17 cellular contexts compared by ENCODE assay signal in the genomic region with DNA sequence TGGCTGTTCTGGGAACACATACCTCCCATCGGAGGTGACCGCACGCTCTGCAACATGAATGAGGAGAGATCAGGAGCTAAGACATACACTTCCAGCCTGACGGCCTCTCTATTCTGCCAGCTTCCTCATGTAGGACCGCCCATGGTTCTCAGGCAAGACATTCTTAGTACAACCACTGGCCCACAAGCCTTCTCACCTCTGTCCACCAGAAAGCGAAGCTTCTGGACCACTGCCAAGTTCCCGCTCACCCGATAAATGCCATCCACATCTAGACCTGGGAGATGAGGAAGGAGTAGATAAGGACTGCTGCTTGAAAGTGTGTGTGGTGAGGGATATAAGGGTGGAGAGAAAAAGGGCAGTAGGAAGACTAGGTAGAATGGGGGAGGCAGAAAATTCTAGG. TPM values are rescaled to one million over a fixed set of nuclear protein-coding genes. Genes with fewer than 3 reads are reported as not detected.
A peak's percentile ranks its signal among the peaks of the same experiment; 100 is the strongest.
DNase-seq lines count a peak whose midpoint lies in the region; ATAC-seq and TF ChIP-seq lines count a peak whose summit lies in the region.
"Had no signal": no experiment of that assay in that cellular context is flagged by ENCODE, and none has a peak within 500 bp of the region (broad histone marks: within the 10 kb centered on the region; RNA-seq: fewer than 3 reads in every experiment).

No MANE protein-coding gene starts in this region.

- no peak for ATAC-seq in activated T-cell treated with anti-CD3 and anti-CD28 coated beads, Interleukin-2, amount 50 U/mL, for 4 hours
- ATAC-seq in T-helper 17 cell, result no peak
- ATAC-seq in stimulated activated effector memory CD8-positive, alpha-beta T cell treated with anti-CD3 and anti-CD28 coated beads, Interleukin-12 subunit alpha, Interleukin-12 subunit beta, amount 100 ng/mL, for 72 hours, result no peak
- ATAC-seq: sciatic nerve had no signal

- H3K4me1 Mint-ChIP-seq in activated T-cell treated with anti-CD3 and anti-CD28 coated beads, Interleukin-2, amount 50 U/mL, for 4 hours (ENCODE audit: low read depth), result peaks cover 65% of the 10 kb centered on the region
- peaks cover 60% of the 10 kb centered on the region for H3K4me1 Mint-ChIP-seq in T-helper 17 cell
- peaks cover 19% of the 10 kb centered on the region for H3K4me1 Mint-ChIP-seq in chondrocyte (ENCODE audit: low read depth)
- peaks cover 73% of the 10 kb centered on the region for H3K4me1 Mint-ChIP-seq in stimulated activated effector memory CD8-positive, alpha-beta T cell treated with anti-CD3 and anti-CD28 coated beads, Interleukin-12 subunit alpha, Interleukin-12 subunit beta, amount 100 ng/mL, for 72 hours

- no peaks in the 10 kb centered on the region for H3K36me3 ChIP-seq in tibial artery

- H3K4me3 ChIP-seq in tibial artery, result no peak overlapping the region
- H3K4me3 ChIP-seq: lung had no signal

- peak overlapping the region; percentile 59 for H3K4me3 Mint-ChIP-seq in activated T-cell treated with anti-CD3 and anti-CD28 coated beads, Interleukin-2, amount 50 U/mL, for 4 hours
- peak overlapping the region; percentile 75 for H3K4me3 Mint-ChIP-seq in T-helper 17 cell
- no peak overlapping the region for H3K4me3 Mint-ChIP-seq in chondrocyte (ENCODE audit: unreplicated experiment)
- H3K4me3 Mint-ChIP-seq in stimulated activated effector memory CD8-positive, alpha-beta T cell treated with anti-CD3 and anti-CD28 coated beads, Interleukin-12 subunit alpha, Interleukin-12 subunit beta, amount 100 ng/mL, for 72 hours, result peak overlapping the region; percentile 86

- H3K27me3 Mint-ChIP-seq in activated T-cell treated with anti-CD3 and anti-CD28 coated beads, Interleukin-2, amount 50 U/mL, for 4 hours (ENCODE audit: low read depth), result no peaks in the 10 kb centered on the region
- H3K27me3 Mint-ChIP-seq in T-helper 17 cell, result no peaks in the 10 kb centered on the region
- H3K27me3 Mint-ChIP-seq in chondrocyte (ENCODE audit: low read depth), result peaks cover 30% of the 10 kb centered on the region

- no peak for TF ChIP-seq CTCF in chondrocyte (IDR thresholded peaks at IDR 0.05)
- TF ChIP-seq CTCF in tibial artery (IDR thresholded peaks at IDR 0.05), result no peak

- peaks cover 0 to 19% (median 14%) of the 10 kb centered on the region in 4 donors for H3K4me1 ChIP-seq in tibial artery

- H3K27ac ChIP-seq in tibial artery, result no peak overlapping the region

- H3K27ac Mint-ChIP-seq in T-helper 17 cell, result peak overlapping the region; percentile 88
- no peak overlapping the region for H3K27ac Mint-ChIP-seq in chondrocyte (ENCODE audit: unreplicated experiment)
- peak overlapping the region; percentile 13 for H3K27ac Mint-ChIP-seq in stimulated activated effector memory CD8-positive, alpha-beta T cell treated with anti-CD3 and anti-CD28 coated beads, Interleukin-12 subunit alpha, Interleukin-12 subunit beta, amount 100 ng/mL, for 72 hours

- H3K9me3 ChIP-seq in T-helper 17 cell (ENCODE audit: control insufficient read depth, low read length, poor library complexity, severe bottlenecking) (no peaks in the 10 kb centered on the region), tibial artery (no peaks in the 10 kb centered on the region)

- intact Hi-C loops in tibial artery (cut with DNase I; ENCODE audit: low total_unique reads), result no loop called here

- H3K9me3 Mint-ChIP-seq in activated T-cell treated with anti-CD3 and anti-CD28 coated beads, Interleukin-2, amount 50 U/mL, for 4 hours, result no peaks in the 10 kb centered on the region
- no peaks in the 10 kb centered on the region for H3K9me3 Mint-ChIP-seq in chondrocyte (ENCODE audit: low read depth)
- H3K9me3 Mint-ChIP-seq in stimulated activated effector memory CD8-positive, alpha-beta T cell treated with anti-CD3 and anti-CD28 coated beads, Interleukin-12 subunit alpha, Interleukin-12 subunit beta, amount 100 ng/mL, for 72 hours, result no peaks in the 10 kb centered on the region

- no peak for DNase-seq in activated T-cell treated with anti-CD3 and anti-CD28 coated beads, Interleukin-2, amount 50 U/mL, for 4 hours
- DNase-seq in activated T-cell treated with anti-CD3 and anti-CD28 coated beads, Interleukin-2, amount 50 U/mL, for 48 hours, result no peak
- DNase-seq in T-helper 17 cell (no peak), chondrocyte (ENCODE audit: low spot score) (peak; percentile 39), H4 (ENCODE audit: low spot score) (no peak), tibial artery (no peak)
- DNase-seq in stimulated activated effector memory CD8-positive, alpha-beta T cell treated with anti-CD3 and anti-CD28 coated beads, Interleukin-12 subunit alpha, Interleukin-12 subunit beta, amount 100 ng/mL, for 72 hours (ENCODE audit: low spot score in 2 of 2), result no peak
- no peak for DNase-seq in stimulated activated CD4-positive, alpha-beta T cell treated with anti-CD3 and anti-CD28 coated beads, Interleukin-15, amount 100 ng/mL, for 24 hours
- DNase-seq: activated CD4-positive, alpha-beta T cell treated with anti-CD3 and anti-CD28 coated beads, Interleukin-2, amount 50 U/mL, for 48 hours; nucleus accumbens; stimulated activated CD4-positive, alpha-beta T cell treated with anti-CD3 and anti-CD28 coated beads, Interleukin-2, amount 100 ng/mL, for 48 hours had no signal

- peaks cover 17% of the 10 kb centered on the region for H3K36me3 Mint-ChIP-seq in activated T-cell treated with anti-CD3 and anti-CD28 coated beads, Interleukin-2, amount 50 U/mL, for 4 hours (ENCODE audit: insufficient read depth)
- peaks cover 16% of the 10 kb centered on the region for H3K36me3 Mint-ChIP-seq in T-helper 17 cell (ENCODE audit: low read depth)
- no peaks in the 10 kb centered on the region for H3K36me3 Mint-ChIP-seq in chondrocyte (ENCODE audit: low read depth)
- peaks cover 91% of the 10 kb centered on the region for H3K36me3 Mint-ChIP-seq in stimulated activated effector memory CD8-positive, alpha-beta T cell treated with anti-CD3 and anti-CD28 coated beads, Interleukin-12 subunit alpha, Interleukin-12 subunit beta, amount 100 ng/mL, for 72 hours

- H3K27me3 ChIP-seq in tibial artery, result peaks cover 0 to 81% of the 10 kb centered on the region in 2 donors

RNA-seq across cellular contexts. Expression of gene ARHGAP9, which starts 5.2 kb away (rescaled TPM):
- 10 to 100 TPM; 54.5 to 64.6 (median 57.7) TPM for total RNA-seq in activated T-cell treated with anti-CD3 and anti-CD28 coated beads, Interleukin-2, amount 50 U/mL, for 4 hours
- 100 to 1,000 TPM; 225 to 295 TPM for total RNA-seq in T-helper 17 cell
- 2.9 to 3.1 TPM in 2 of 3 replicates, not detected in the other for total RNA-seq in chondrocyte
- total RNA-seq in H4 (2014; rRNA removed; shearing (Covaris generic)), result not detected in 2 replicates
- total RNA-seq: RPMI7951 had no signal

RNA-seq across cellular contexts. Expression of gene MARS1, which starts 13.4 kb away (rescaled TPM):
- 100 to 1,000 TPM; 505 to 565 (median 534) TPM for total RNA-seq in activated T-cell treated with anti-CD3 and anti-CD28 coated beads, Interleukin-2, amount 50 U/mL, for 4 hours
- total RNA-seq in T-helper 17 cell (100 to 1,000 TPM; 175 to 180 TPM), chondrocyte (176 to 350 TPM (median 331 TPM) in 3 replicates)
- 118 and 121 TPM in 2 replicates for total RNA-seq in H4 (2014; rRNA removed; shearing (Covaris generic))

RNA-seq across cellular contexts. Expression of gene GLI1, which starts 14.8 kb away (rescaled TPM):
- 1 to 10 TPM in 1 of 3 donors, under 1 TPM in 2; 0.46 to 1.7 (median 0.65) TPM for total RNA-seq in activated T-cell treated with anti-CD3 and anti-CD28 coated beads, Interleukin-2, amount 50 U/mL, for 4 hours
- under 1 TPM; 0.10 to 0.22 TPM for total RNA-seq in T-helper 17 cell
- 6.2 to 8.3 TPM (median 6.8 TPM) in 3 replicates for total RNA-seq in chondrocyte
- total RNA-seq in H4 (2014; rRNA removed; shearing (Covaris generic)), result 5.7 and 6.3 TPM in 2 replicates

RNA-seq across cellular contexts. Expression of gene INHBE, which starts 19.3 kb away (rescaled TPM):
- under 1 TPM in 2 of 3 donors, not detected in 1; 0.24 to 0.27 TPM for total RNA-seq in activated T-cell treated with anti-CD3 and anti-CD28 coated beads, Interleukin-2, amount 50 U/mL, for 4 hours
- total RNA-seq in T-helper 17 cell (not detected), chondrocyte (0.77 to 8.5 TPM (median 8.4 TPM) in 3 replicates)
- total RNA-seq in H4 (2014; rRNA removed; shearing (Covaris generic)), result 16.1 and 24.8 TPM in 2 replicates
- total RNA-seq: endothelial cell of umbilical vein; sciatic nerve; T-helper 1 cell treated with Interleukin-12 subunit alpha and Interleukin-12 subunit beta and Interleukin-4 antibody, amounts not matched to agents 30 ng/mL and 1 ng/mL, for 36 hours; urinary bladder had no signal

RNA-seq across cellular contexts. Expression of gene INHBC, which starts 39.8 kb away (rescaled TPM):
- total RNA-seq in activated T-cell treated with anti-CD3 and anti-CD28 coated beads, Interleukin-2, amount 50 U/mL, for 4 hours, result under 1 TPM in 2 of 3 donors, not detected in 1; 0.14 to 0.15 TPM
- total RNA-seq in T-helper 17 cell (not detected), chondrocyte (not detected in 3 replicates)
- total RNA-seq in H4 (2014; rRNA removed; shearing (Covaris generic)), result not detected in 2 replicates
- total RNA-seq: endothelial cell of umbilical vein; lung; RPMI7951; sciatic nerve; T-helper 1 cell treated with Interleukin-12 subunit alpha and Interleukin-12 subunit beta and Interleukin-4 antibody, amounts not matched to agents 30 ng/mL and 1 ng/mL, for 36 hours; urinary bladder had no signal

Comparison
In these comparisons a context has a peak if more than half of its experiments do, and no peak if none do; other contexts are left out.
1. RNA of gene ARHGAP9, which starts 5.2 kb away (total RNA-seq): 225 to 295 TPM in T-helper 17 cell and 54.5 to 64.6 TPM in activated T-cell treated with anti-CD3 and anti-CD28 coated beads, Interleukin-2, amount 50 U/mL, for 4 hours; 2.9 to 3.1 TPM in chondrocyte and not detected in H4; every median in the first group is over 10 times any median in the second.